9 cellular contexts compared by ENCODE assay signal in genomic region chr22:45673482-45674175, GRCh38. TPM values are rescaled to one million over a fixed set of nuclear protein-coding genes. Genes with fewer than 3 reads are reported as not detected.
DNase-seq lines count a peak whose midpoint lies in the region; ATAC-seq and TF ChIP-seq lines count a peak whose summit lies in the region.
"Had no signal": no experiment of that assay in that cellular context is flagged by ENCODE, and none has a peak within 500 bp of the region (broad histone marks: within the 10 kb centered on the region; RNA-seq: fewer than 3 reads in every experiment).

No MANE protein-coding gene starts in this region.

- in situ Hi-C loops in brain microvascular endothelial cell (cut with HindIII; ENCODE audit: low pct_ligation_motif_present, low sequenced_read_pairs) = no loop called here

- H3K4me3 Mint-ChIP-seq in osteocyte (ENCODE audit: unreplicated experiment) = peak overlapping the region; percentile 89

- H3K9me3 ChIP-seq in SK-N-SH (no peaks in the 10 kb centered on the region), mucosa of descending colon (no peaks in the 10 kb centered on the region)

- intact Hi-C loops in mucosa of descending colon (cut with DNase I, micrococcal nuclease) = no loop called here

- CTCF ChIA-PET in SK-N-SH (lab: Yijun Ruan, JAX) = interaction anchor here (0.7 to 1.4 kb wide), 5 partner anchors 15 to 443 kb away, joined by 3 read pairs; no protein-coding TSS in a partner anchor

- H3K4me3 ChIP-seq in SK-N-SH (ENCODE audit: low read depth in 2 of 2, low read length in 1 of 2) (peak overlapping the region; percentile 79 to 93), brain microvascular endothelial cell (ENCODE audit: low read depth, low read length) (peak overlapping the region; percentile 90), mucosa of descending colon (no peak overlapping the region)

- H3K4me1 ChIP-seq in SK-N-SH (ENCODE audit: control insufficient read depth in 1 of 2, insufficient read depth in 2 of 2, low read depth in 1 of 2, low read length in 1 of 2) (peaks cover 25 to 31% of the 10 kb centered on the region in 2 experiments; a peak in 3 of 4 replicates), mucosa of descending colon (ENCODE audit: low read depth) (peaks cover 10% of the 10 kb centered on the region)

- H3K36me3 Mint-ChIP-seq in osteocyte (ENCODE audit: unreplicated experiment) = peaks cover 5% of the 10 kb centered on the region

- peaks cover 39% of the 10 kb centered on the region for H3F3A ChIP-seq in SK-N-SH (replicated peaks; ENCODE audit: insufficient read depth)

- POLR2A ChIA-PET in SK-N-SH (lab: Yijun Ruan, JAX) = no interaction called here

- H3K27me3 ChIP-seq in SK-N-SH (ENCODE audit: insufficient read depth) (no peaks in the 10 kb centered on the region), brain microvascular endothelial cell (replicated peaks) (no peaks in the 10 kb centered on the region)

- H4K20me1 ChIP-seq in SK-N-SH (ENCODE audit: insufficient read depth) = peaks cover 49% of the 10 kb centered on the region

- peaks cover 74% of the 10 kb centered on the region for H3K79me2 ChIP-seq in SK-N-SH (ENCODE audit: insufficient read depth)

- TF ChIP-seq CTCF in SK-N-SH (IDR thresholded peaks at IDR 0.05) = no peak
- TF ChIP-seq CTCF in brain microvascular endothelial cell (IDR thresholded peaks at IDR 0.05; ENCODE audit: low read depth, low read length, missing control alignments) = no peak
- TF ChIP-seq CTCF in osteocyte (IDR thresholded peaks at IDR 0.05) = no peak
- no peak for TF ChIP-seq CTCF in mucosa of descending colon (IDR thresholded peaks at IDR 0.05)

- H3K36me3 ChIP-seq in SK-N-SH (replicated peaks in 1 of 2; ENCODE audit: control insufficient read depth in 1 of 2, insufficient read depth in 2 of 2, low read length in 1 of 2) = peaks cover 6 to 10% of the 10 kb centered on the region in 2 experiments
- H3K36me3 ChIP-seq in brain microvascular endothelial cell (replicated peaks) = no peaks in the 10 kb centered on the region
- no peaks in the 10 kb centered on the region for H3K36me3 ChIP-seq in mucosa of descending colon (ENCODE audit: low read depth)

- ATAC-seq in SK-N-SH treated with all-trans-retinoic acid at 6 μM for 48 hours = no peak
- no peak for ATAC-seq in mucosa of descending colon
- ATAC-seq in GM21529 (IDR thresholded peaks at IDR 0.05; ENCODE audit: unreplicated experiment) = no peak

- DNase-seq in SK-N-SH (no peak), NOMO-1 treated with dmso at 0.1 percent for 144 hours (lab: John Stamatoyannopoulos, UW; ENCODE audit: unreplicated experiment) (peak; percentile 47), brain microvascular endothelial cell (no peak), osteocyte (ENCODE audit: extremely low spot score, unreplicated experiment) (no peak), mucosa of descending colon (no peak), NCI-H1930 (lab: John Stamatoyannopoulos, UW) (no peak)
- DNase-seq: stimulated activated CD8-positive, alpha-beta memory T cell treated with anti-CD3 and anti-CD28 coated beads, Interleukin-4, amount 100 ng/mL, for 48 hours had no signal

- H3K4me1 Mint-ChIP-seq in osteocyte (ENCODE audit: unreplicated experiment) = peaks cover 27% of the 10 kb centered on the region

- H3K9ac ChIP-seq in SK-N-SH = 0 out of 2 replicates have a peak overlapping the region, but pooled peaks have one; percentile 93

- no peaks in the 10 kb centered on the region for H3K9me3 Mint-ChIP-seq in osteocyte (ENCODE audit: unreplicated experiment)

- H2AFZ ChIP-seq in SK-N-SH (ENCODE audit: low read depth) = no peak overlapping the region

- peak overlapping the region; percentile 34 for H3K27ac Mint-ChIP-seq in osteocyte (ENCODE audit: unreplicated experiment)

- no peak for TF ChIP-seq EP300 in SK-N-SH (IDR thresholded peaks at IDR 0.05; ENCODE audit: borderline replicate concordance in 1 of 2, low read depth in 1 of 2, low read length in 1 of 2)

- no peaks in the 10 kb centered on the region for H3K9me2 ChIP-seq in SK-N-SH

- 76% methylated on average over 10 of the region's 10 CpGs for WGBS in SK-N-SH (ENCODE audit: low lambda C conversion rate)

- H3K4me2 ChIP-seq in SK-N-SH = peak overlapping the region; percentile 95

- no peaks in the 10 kb centered on the region for H3K27me3 Mint-ChIP-seq in osteocyte (ENCODE audit: unreplicated experiment)

- H3K27ac ChIP-seq in SK-N-SH (ENCODE audit: low read depth in 2 of 2, low read length in 1 of 2) (peak overlapping the region in 1 of 2 experiments; percentile 14; a peak in 1 of 4 replicates), brain microvascular endothelial cell (no peak overlapping the region)

- no peak for TF ChIP-seq RAD21 in SK-N-SH (IDR thresholded peaks at IDR 0.05; ENCODE audit: low read length)

TF ChIP-seq in SK-N-SH, 30 proteins besides CTCF, POLR2A, EP300 and RAD21:
- TF ChIP-seq RFX5 (IDR thresholded peaks at IDR 0.05; ENCODE audit: low read length) (no peak), SIN3A (IDR thresholded peaks at IDR 0.05; ENCODE audit: borderline replicate concordance, low read depth, low read length) (no peak), CHD2 (IDR thresholded peaks at IDR 0.05; ENCODE audit: low read length, partially characterized antibody) (no peak), JUND (IDR thresholded peaks at IDR 0.05) (no peak), PBX3 (IDR thresholded peaks at IDR 0.05) (no peak), MAX (IDR thresholded peaks at IDR 0.05; ENCODE audit: low read depth) (no peak), FOXJ3 (CRISPR knock-in tag; IDR thresholded peaks at IDR 0.05) (no peak), IRF3 (IDR thresholded peaks at IDR 0.05; ENCODE audit: low read depth, low read length) (no peak), NRF1 (IDR thresholded peaks at IDR 0.05; ENCODE audit: low read depth, low read length) (no peak), MXI1 (IDR thresholded peaks at IDR 0.05; ENCODE audit: low read depth, low read length) (no peak)

TF ChIP-seq in SK-N-SH treated with all-trans-retinoic acid at 6 μM for 48 hours, 23 proteins besides CTCF, POLR2A, EP300 and RAD21:
- TF ChIP-seq ZNF70 (CRISPR knock-in tag; IDR thresholded peaks at IDR 0.05) (no peak), POU6F1 (CRISPR knock-in tag; IDR thresholded peaks at IDR 0.05; ENCODE audit: borderline replicate concordance, low read depth) (no peak), OSR1 (CRISPR knock-in tag; IDR thresholded peaks at IDR 0.05) (no peak), CSDC2 (CRISPR knock-in tag; IDR thresholded peaks at IDR 0.05) (no peak), ZFP30 (CRISPR knock-in tag; IDR thresholded peaks at IDR 0.05) (no peak), TCF4 (CRISPR knock-in tag; IDR thresholded peaks at IDR 0.05; ENCODE audit: borderline replicate concordance) (no peak), ZNF8 (CRISPR knock-in tag; IDR thresholded peaks at IDR 0.05) (no peak)

RNA-seq across cellular contexts. Expression of gene ATXN10, which starts 2.0 kb away (rescaled TPM):
- polyA plus RNA-seq in SK-N-SH (2012; rRNA removed) = 202 and 257 TPM in 2 replicates
- polyA plus RNA-seq in SK-N-SH (2012; cell fraction: cytosol; rRNA removed) = 276 and 300 TPM in 2 replicates
- polyA plus RNA-seq in SK-N-SH (2012; cell fraction: nucleus; rRNA removed) = 68.9 and 142 TPM in 2 replicates
- 147 and 164 TPM in 2 replicates for total RNA-seq in osteocyte
- 100 to 1,000 TPM in 1 of 3 donors, 10 to 100 TPM in 2; 59.9 to 136 (median 66.8) TPM for total RNA-seq in mucosa of descending colon
